Comparison of ENCODE assay signal across 18 cellular contexts in genomic region chr2:30022444-30023071, GRCh38.
DNase-seq lines count a peak whose midpoint lies in the region; ATAC-seq and TF ChIP-seq lines count a peak whose summit lies in the region.
"Had no signal": no experiment of that assay in that cellular context is flagged by ENCODE, and none has a peak within 500 bp of the region (broad histone marks: within the 10 kb centered on the region; RNA-seq: fewer than 3 reads in every experiment).

No MANE protein-coding gene starts in this region.

- intact Hi-C loops in activated CD4-positive, alpha-beta memory T cell treated with anti-CD3 and anti-CD28 coated beads for 36 hours (cut with micrococcal nuclease): no loop called here

- no peak for TF ChIP-seq CTCF in coronary artery (IDR thresholded peaks at IDR 0.05)

- no peaks in the 10 kb centered on the region for H3K36me3 Mint-ChIP-seq in activated CD4-positive, alpha-beta memory T cell treated with anti-CD3 and anti-CD28 coated beads, Interleukin-2, amount 10 ng/mL, durations not matched to agents 7 days and 5 days (ENCODE audit: low read depth)
- H3K36me3 Mint-ChIP-seq in activated CD4-positive, alpha-beta memory T cell treated with anti-CD3 and anti-CD28 coated beads for 36 hours: no peaks in the 10 kb centered on the region

- no peak overlapping the region for H3K4me3 Mint-ChIP-seq in activated CD4-positive, alpha-beta memory T cell treated with anti-CD3 and anti-CD28 coated beads, Interleukin-2, amount 10 ng/mL, durations not matched to agents 7 days and 5 days
- H3K4me3 Mint-ChIP-seq in activated CD4-positive, alpha-beta memory T cell treated with anti-CD3 and anti-CD28 coated beads for 36 hours: no peak overlapping the region
- H3K4me3 Mint-ChIP-seq: activated CD4-positive, alpha-beta T cell treated with anti-CD3 and anti-CD28 coated beads, Interleukin-2, amount 10 ng/mL, durations not matched to agents 7 days and 5 days; endodermal cell; H9; T-helper 17 cell had no signal

- POLR2A ChIA-PET in activated CD4-positive, alpha-beta memory T cell treated with anti-CD3 and anti-CD28 coated beads, Interleukin-2, amount 10 ng/mL, durations not matched to agents 7 days and 5 days (lab: Charles Lee): no interaction called here
- POLR2A ChIA-PET in activated CD4-positive, alpha-beta memory T cell treated with anti-CD3 and anti-CD28 coated beads for 36 hours (lab: Charles Lee): no interaction called here

- no peak overlapping the region for H3K27ac Mint-ChIP-seq in activated CD4-positive, alpha-beta memory T cell treated with anti-CD3 and anti-CD28 coated beads, Interleukin-2, amount 10 ng/mL, durations not matched to agents 7 days and 5 days
- no peak overlapping the region for H3K27ac Mint-ChIP-seq in activated CD4-positive, alpha-beta memory T cell treated with anti-CD3 and anti-CD28 coated beads for 36 hours
- H3K27ac Mint-ChIP-seq: activated CD4-positive, alpha-beta T cell treated with anti-CD3 and anti-CD28 coated beads, Interleukin-2, amount 10 ng/mL, durations not matched to agents 7 days and 5 days; activated T-helper 2 cell treated with anti-CD3 and anti-CD28 coated beads, Interferon-gamma antibody, Interleukin-2, Interleukin-4, amounts not matched to agents 10 μg/mL and 5 μg/mL and 100 μg/mL, durations not matched to agents 14 hours and 24 hours and 36 hours; endodermal cell; H9; T-helper 17 cell had no signal

- CTCF ChIA-PET in activated CD4-positive, alpha-beta memory T cell treated with anti-CD3 and anti-CD28 coated beads, Interleukin-2, amount 10 ng/mL, durations not matched to agents 7 days and 5 days (lab: Charles Lee): interaction anchor here (0.8 kb wide), 1 partner anchor 99 kb away, joined by 5 read pairs; no protein-coding TSS in a partner anchor
- CTCF ChIA-PET in activated CD4-positive, alpha-beta memory T cell treated with anti-CD3 and anti-CD28 coated beads for 36 hours (lab: Charles Lee): interaction anchor here (1.8 kb wide), 1 partner anchor 99 kb away, joined by 5 read pairs; no protein-coding TSS in a partner anchor

- H3K4me3 ChIP-seq in coronary artery: no peak overlapping the region
- H3K4me3 ChIP-seq: pancreas, tibial nerve had no signal

- peaks cover 20% of the 10 kb centered on the region for H3K27me3 Mint-ChIP-seq in activated CD4-positive, alpha-beta memory T cell treated with anti-CD3 and anti-CD28 coated beads, Interleukin-2, amount 10 ng/mL, durations not matched to agents 7 days and 5 days
- peaks cover 5% of the 10 kb centered on the region for H3K27me3 Mint-ChIP-seq in activated CD4-positive, alpha-beta memory T cell treated with anti-CD3 and anti-CD28 coated beads for 36 hours

- H3K27ac ChIP-seq in coronary artery: no peak overlapping the region
- H3K27ac ChIP-seq: 22Rv1, pancreas, tibial nerve had no signal

- no peaks in the 10 kb centered on the region for H3K9me3 Mint-ChIP-seq in activated CD4-positive, alpha-beta memory T cell treated with anti-CD3 and anti-CD28 coated beads, Interleukin-2, amount 10 ng/mL, durations not matched to agents 7 days and 5 days
- no peaks in the 10 kb centered on the region for H3K9me3 Mint-ChIP-seq in activated CD4-positive, alpha-beta memory T cell treated with anti-CD3 and anti-CD28 coated beads for 36 hours
- H3K9me3 Mint-ChIP-seq: activated CD4-positive, alpha-beta T cell treated with anti-CD3 and anti-CD28 coated beads, Interleukin-2, amount 10 ng/mL, durations not matched to agents 7 days and 5 days; activated T-helper 2 cell treated with anti-CD3 and anti-CD28 coated beads, Interferon-gamma antibody, Interleukin-2, Interleukin-4, amounts not matched to agents 10 μg/mL and 5 μg/mL and 100 μg/mL, durations not matched to agents 14 hours and 24 hours and 36 hours; endodermal cell; H9 had no signal

- DNase-seq in activated CD4-positive, alpha-beta memory T cell treated with anti-CD3 and anti-CD28 coated beads, Interleukin-2, amount 10 ng/mL, durations not matched to agents 7 days and 5 days: peak; percentile 24
- no peak for DNase-seq in activated CD4-positive, alpha-beta memory T cell treated with anti-CD3 and anti-CD28 coated beads for 36 hours
- DNase-seq in SK-N-DZ (ENCODE audit: low spot score) (no peak), NCI-H2196 treated with DMSO at 0.1 percent for 48 hours (lab: John Stamatoyannopoulos, UW; ENCODE audit: unreplicated experiment) (no peak), C1 segment of cervical spinal cord (lab: John Stamatoyannopoulos, UW) (no peak), coronary artery (ENCODE audit: low spot score) (no peak)
- DNase-seq: activated CD4-positive, alpha-beta T cell treated with anti-CD3 and anti-CD28 coated beads, Interleukin-2, amount 10 ng/mL, durations not matched to agents 7 days and 5 days; endodermal cell; H9; kidney; NCI-H510A treated with DMSO at 0.1 percent for 48 hours; pancreas; T-helper 17 cell had no signal

- H3K4me1 Mint-ChIP-seq in activated CD4-positive, alpha-beta memory T cell treated with anti-CD3 and anti-CD28 coated beads, Interleukin-2, amount 10 ng/mL, durations not matched to agents 7 days and 5 days: peaks cover 2% of the 10 kb centered on the region
- H3K4me1 Mint-ChIP-seq in activated CD4-positive, alpha-beta memory T cell treated with anti-CD3 and anti-CD28 coated beads for 36 hours (ENCODE audit: low read depth): no peaks in the 10 kb centered on the region
- H3K4me1 Mint-ChIP-seq: activated CD4-positive, alpha-beta T cell treated with anti-CD3 and anti-CD28 coated beads, Interleukin-2, amount 10 ng/mL, durations not matched to agents 7 days and 5 days had no signal

- ATAC-seq in GM21723 (IDR thresholded peaks at IDR 0.05; ENCODE audit: unreplicated experiment) (peak; percentile 88), HG03139 (IDR thresholded peaks at IDR 0.05; ENCODE audit: unreplicated experiment) (peak; percentile 79)
- ATAC-seq: pancreas, T-helper 17 cell had no signal
